Comparison of ENCODE assay signal across 29 cellular contexts in genomic region chr11:44277097-44278090, GRCh38. TPM values are rescaled to one million over a fixed set of nuclear protein-coding genes. Genes with fewer than 3 reads are reported as not detected.
"Had no signal": no experiment of that assay in that cellular context is flagged by ENCODE, and none has a peak within 500 bp of the region (broad histone marks: within the 10 kb centered on the region; RNA-seq: fewer than 3 reads in every experiment).

No MANE protein-coding gene starts in this region.

- H3K4me1 Mint-ChIP-seq: activated B cell treated with CpG ODN at 0.5 μM for 24 hours; activated CD4-positive, alpha-beta T cell treated with anti-CD3 and anti-CD28 coated beads for 36 hours; activated naive CD4-positive, alpha-beta T cell treated with anti-CD3 and anti-CD28 coated beads, Interleukin-2, amount 50 U/mL, for 24 hours; brain; memory B cell; naive B cell had no signal

- H3K27me3 ChIP-seq: esophagus muscularis mucosa, heart left ventricle, neural progenitor cell, thyroid gland had no signal

- H3K4me3 Mint-ChIP-seq: activated B cell treated with CpG ODN at 0.5 μM for 24 hours; activated CD4-positive, alpha-beta T cell treated with anti-CD3 and anti-CD28 coated beads for 36 hours; activated naive CD4-positive, alpha-beta T cell treated with anti-CD3 and anti-CD28 coated beads, Interleukin-2, amount 50 U/mL, for 24 hours; brain; memory B cell; naive B cell; neural progenitor cell; stimulated activated naive CD8-positive, alpha-beta T cell treated with anti-CD3 and anti-CD28 coated beads, Interleukin-15, Interleukin-2, amounts not matched to agents 100 ng/mL and 50 ng/mL, for 24 hours; T-helper 1 cell treated with Interleukin-12 subunit alpha and Interleukin-12 subunit beta and Interleukin-4 antibody, amounts not matched to agents 30 μg/mL and 1 μg/mL, for 36 hours had no signal

- H3K36me3 ChIP-seq: esophagus muscularis mucosa, heart left ventricle, neural progenitor cell, thyroid gland had no signal

- H3K36me3 Mint-ChIP-seq: activated naive CD4-positive, alpha-beta T cell treated with anti-CD3 and anti-CD28 coated beads, Interleukin-2, amount 50 U/mL, for 24 hours; brain; memory B cell; naive B cell; neural progenitor cell had no signal

- H3K9me3 Mint-ChIP-seq: activated B cell treated with CpG ODN at 0.5 μM for 24 hours; activated naive CD4-positive, alpha-beta T cell treated with anti-CD3 and anti-CD28 coated beads, Interleukin-2, amount 50 U/mL, for 24 hours; memory B cell; stimulated activated naive CD8-positive, alpha-beta T cell treated with anti-CD3 and anti-CD28 coated beads, Interleukin-15, Interleukin-2, amounts not matched to agents 100 ng/mL and 50 ng/mL, for 24 hours; T-helper 1 cell treated with Interleukin-12 subunit alpha and Interleukin-12 subunit beta and Interleukin-4 antibody, amounts not matched to agents 30 μg/mL and 1 μg/mL, for 36 hours had no signal

- DNase-seq: activated B cell treated with CpG ODN at 0.5 μM for 24 hours; activated CD4-positive, alpha-beta T cell treated with anti-CD3 and anti-CD28 coated beads for 36 hours; activated CD4-positive, alpha-beta T cell treated with anti-CD3 and anti-CD28 coated beads, Interleukin-2, amount 50 U/mL, for 4 hours; activated CD8-positive, alpha-beta memory T cell treated with anti-CD3 and anti-CD28 coated beads, Interleukin-2, amount 50 U/mL, for 48 hours; activated T-cell treated with anti-CD3 and anti-CD28 coated beads, Interleukin-2, amount 50 U/mL, for 48 hours; aorta; caudate nucleus; dermis blood vessel endothelial cell; effector memory CD4-positive, alpha-beta T cell; heart left ventricle; naive B cell; retina; stimulated activated CD4-positive, alpha-beta T cell treated with anti-CD3 and anti-CD28 coated beads, Interleukin-12 subunit alpha, Interleukin-12 subunit beta, amount 100 ng/mL, for 4 hours; stimulated activated CD4-positive, alpha-beta T cell treated with anti-CD3 and anti-CD28 coated beads, Interleukin-4, amount 100 ng/mL, for 4 hours; substantia nigra; T1000; thyroid gland had no signal

- H3K27me3 Mint-ChIP-seq: activated CD4-positive, alpha-beta T cell treated with anti-CD3 and anti-CD28 coated beads for 36 hours; activated naive CD4-positive, alpha-beta T cell treated with anti-CD3 and anti-CD28 coated beads, Interleukin-2, amount 50 U/mL, for 24 hours had no signal

- H3K27ac Mint-ChIP-seq: activated B cell treated with CpG ODN at 0.5 μM for 24 hours; activated CD4-positive, alpha-beta T cell treated with anti-CD3 and anti-CD28 coated beads for 36 hours; activated naive CD4-positive, alpha-beta T cell treated with anti-CD3 and anti-CD28 coated beads, Interleukin-2, amount 50 U/mL, for 24 hours; brain; memory B cell; neural progenitor cell; progenitor cell of endocrine pancreas; stimulated activated naive CD8-positive, alpha-beta T cell treated with anti-CD3 and anti-CD28 coated beads, Interleukin-15, Interleukin-2, amounts not matched to agents 100 ng/mL and 50 ng/mL, for 24 hours; T-helper 1 cell treated with Interleukin-12 subunit alpha and Interleukin-12 subunit beta and Interleukin-4 antibody, amounts not matched to agents 30 μg/mL and 1 μg/mL, for 36 hours had no signal

- H3K27ac ChIP-seq: esophagus muscularis mucosa, heart left ventricle, neural progenitor cell, thyroid gland had no signal

- ATAC-seq: activated CD4-positive, alpha-beta T cell treated with anti-CD3 and anti-CD28 coated beads for 36 hours; heart left ventricle had no signal

- H3K4me1 ChIP-seq: esophagus muscularis mucosa, heart left ventricle, thyroid gland had no signal

- H3K9ac ChIP-seq: neural progenitor cell had no signal

- H3K4me3 ChIP-seq: esophagus muscularis mucosa, heart left ventricle, neural progenitor cell, thyroid gland had no signal

- H3K9me3 ChIP-seq: esophagus muscularis mucosa, heart left ventricle, thyroid gland had no signal

RNA-seq across cellular contexts. Expression of gene ALX4, which starts 32.5 kb away (rescaled TPM):
- total RNA-seq: activated B cell treated with CpG ODN at 0.5 μM for 24 hours; activated CD4-positive, alpha-beta T cell treated with anti-CD3 and anti-CD28 coated beads for 36 hours; activated CD8-positive, alpha-beta memory T cell treated with anti-CD3 and anti-CD28 coated beads for 36 hours; dermis blood vessel endothelial cell; endothelial cell of umbilical vein; liver; progenitor cell of endocrine pancreas; ureter had no signal
- polyA plus RNA-seq: endothelial cell of umbilical vein, liver had no signal
